ENCODE assay signal across 1 cellular context in genomic region chr2:28296243-28296642, GRCh38.
TF ChIP-seq lines count a peak whose summit lies in the region.

No MANE protein-coding gene starts in this region.

TF ChIP-seq in SK-N-SH, 30 proteins besides CTCF, POLR2A, EP300 and RAD21 (continued from another document):
- TF ChIP-seq, protein P1, sequence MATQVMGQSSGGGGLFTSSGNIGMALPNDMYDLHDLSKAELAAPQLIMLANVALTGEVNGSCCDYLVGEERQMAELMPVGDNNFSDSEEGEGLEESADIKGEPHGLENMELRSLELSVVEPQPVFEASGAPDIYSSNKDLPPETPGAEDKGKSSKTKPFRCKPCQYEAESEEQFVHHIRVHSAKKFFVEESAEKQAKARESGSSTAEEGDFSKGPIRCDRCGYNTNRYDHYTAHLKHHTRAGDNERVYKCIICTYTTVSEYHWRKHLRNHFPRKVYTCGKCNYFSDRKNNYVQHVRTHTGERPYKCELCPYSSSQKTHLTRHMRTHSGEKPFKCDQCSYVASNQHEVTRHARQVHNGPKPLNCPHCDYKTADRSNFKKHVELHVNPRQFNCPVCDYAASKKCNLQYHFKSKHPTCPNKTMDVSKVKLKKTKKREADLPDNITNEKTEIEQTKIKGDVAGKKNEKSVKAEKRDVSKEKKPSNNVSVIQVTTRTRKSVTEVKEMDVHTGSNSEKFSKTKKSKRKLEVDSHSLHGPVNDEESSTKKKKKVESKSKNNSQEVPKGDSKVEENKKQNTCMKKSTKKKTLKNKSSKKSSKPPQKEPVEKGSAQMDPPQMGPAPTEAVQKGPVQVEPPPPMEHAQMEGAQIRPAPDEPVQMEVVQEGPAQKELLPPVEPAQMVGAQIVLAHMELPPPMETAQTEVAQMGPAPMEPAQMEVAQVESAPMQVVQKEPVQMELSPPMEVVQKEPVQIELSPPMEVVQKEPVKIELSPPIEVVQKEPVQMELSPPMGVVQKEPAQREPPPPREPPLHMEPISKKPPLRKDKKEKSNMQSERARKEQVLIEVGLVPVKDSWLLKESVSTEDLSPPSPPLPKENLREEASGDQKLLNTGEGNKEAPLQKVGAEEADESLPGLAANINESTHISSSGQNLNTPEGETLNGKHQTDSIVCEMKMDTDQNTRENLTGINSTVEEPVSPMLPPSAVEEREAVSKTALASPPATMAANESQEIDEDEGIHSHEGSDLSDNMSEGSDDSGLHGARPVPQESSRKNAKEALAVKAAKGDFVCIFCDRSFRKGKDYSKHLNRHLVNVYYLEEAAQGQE (IDR thresholded peaks at IDR 0.05; ENCODE audit: low read depth, low read length): 0 out of 2 replicates have a peak, but pooled peaks have one; percentile 5
- no peak for TF ChIP-seq GATA2 (CRISPR knock-in tag; IDR thresholded peaks at IDR 0.05)
- TF ChIP-seq TCF12 (IDR thresholded peaks at IDR 0.05): peak; percentile 40; the same call in 1 of the 2 replicates
- no peak for TF ChIP-seq MEF2A (IDR thresholded peaks at IDR 0.05; ENCODE audit: borderline replicate concordance, low read depth)
- TF ChIP-seq FOSL2 (IDR thresholded peaks at IDR 0.05; ENCODE audit: borderline replicate concordance, low read depth): peak; percentile 92
